10 cellular contexts compared by ENCODE assay signal in genomic region chr15:92989469-92989868, GRCh38.
A peak's percentile ranks its signal among the peaks of the same experiment; 100 is the strongest.
DNase-seq lines count a peak whose midpoint lies in the region; ATAC-seq and TF ChIP-seq lines count a peak whose summit lies in the region.
"Had no signal": no experiment of that assay in that cellular context is flagged by ENCODE, and none has a peak within 500 bp of the region (broad histone marks: within the 10 kb centered on the region; RNA-seq: fewer than 3 reads in every experiment).

No MANE protein-coding gene starts in this region.

- peak overlapping the region; percentile 25 for H3K27ac Mint-ChIP-seq in nephron progenitor cell
- H3K27ac Mint-ChIP-seq in activated T-helper 2 cell treated with anti-CD3 and anti-CD28 coated beads, Interferon-gamma antibody, Interleukin-2, Interleukin-4, amounts not matched to agents 10 μg/mL and 5 μg/mL and 100 μg/mL, durations not matched to agents 14 hours and 24 hours and 36 hours = no peak overlapping the region

- no peaks in the 10 kb centered on the region for H3K27me3 Mint-ChIP-seq in nephron progenitor cell (ENCODE audit: low read depth, poor library complexity)
- H3K27me3 Mint-ChIP-seq in activated T-helper 2 cell treated with anti-CD3 and anti-CD28 coated beads, Interferon-gamma antibody, Interleukin-2, Interleukin-4, amounts not matched to agents 10 μg/mL and 5 μg/mL and 100 μg/mL, durations not matched to agents 14 hours and 24 hours and 36 hours (ENCODE audit: low read depth) = no peaks in the 10 kb centered on the region

- ATAC-seq in GM21529 (IDR thresholded peaks at IDR 0.05; ENCODE audit: unreplicated experiment) (peak; percentile 73), HG03460 (IDR thresholded peaks at IDR 0.05; ENCODE audit: unreplicated experiment) (peak; percentile 81)

- DNase-seq in NOMO-1 (lab: John Stamatoyannopoulos, UW; ENCODE audit: unreplicated experiment in 2 of 2) (peak; percentile 3 to 40), NOMO-1 treated with dmso at 0.1 percent for 144 hours (lab: John Stamatoyannopoulos, UW; ENCODE audit: unreplicated experiment) (no peak), nephron progenitor cell (no peak), globus pallidus (ENCODE audit: low spot score) (no peak), islet precursor cell (no peak)
- no peak for DNase-seq in activated T-helper 2 cell treated with anti-CD3 and anti-CD28 coated beads, Interferon-gamma antibody, Interleukin-2, Interleukin-4, amounts not matched to agents 10 μg/mL and 5 μg/mL and 100 μg/mL, durations not matched to agents 14 hours and 24 hours and 36 hours (ENCODE audit: low spot score)
- DNase-seq: activated CD4-positive, alpha-beta T cell treated with anti-CD3 and anti-CD28 coated beads for 1 hour; stimulated activated CD4-positive, alpha-beta T cell treated with anti-CD3 and anti-CD28 coated beads, Interleukin-2, amount 100 ng/mL, for 24 hours had no signal

- no peaks in the 10 kb centered on the region for H3K9me3 Mint-ChIP-seq in nephron progenitor cell
- H3K9me3 Mint-ChIP-seq in activated T-helper 2 cell treated with anti-CD3 and anti-CD28 coated beads, Interferon-gamma antibody, Interleukin-2, Interleukin-4, amounts not matched to agents 10 μg/mL and 5 μg/mL and 100 μg/mL, durations not matched to agents 14 hours and 24 hours and 36 hours = no peaks in the 10 kb centered on the region

- H3K36me3 Mint-ChIP-seq in nephron progenitor cell (ENCODE audit: low read depth) = peaks cover 80% of the 10 kb centered on the region
- peaks cover 70% of the 10 kb centered on the region for H3K36me3 Mint-ChIP-seq in activated T-helper 2 cell treated with anti-CD3 and anti-CD28 coated beads, Interferon-gamma antibody, Interleukin-2, Interleukin-4, amounts not matched to agents 10 μg/mL and 5 μg/mL and 100 μg/mL, durations not matched to agents 14 hours and 24 hours and 36 hours (ENCODE audit: low read depth)

- intact Hi-C loops in activated T-helper 2 cell treated with anti-CD3 and anti-CD28 coated beads, Interferon-gamma antibody, Interleukin-2, Interleukin-4, amounts not matched to agents 10 μg/mL and 5 μg/mL and 100 μg/mL, durations not matched to agents 14 hours and 24 hours and 36 hours (cut with micrococcal nuclease) = no loop called here

- TF ChIP-seq CTCF in nephron progenitor cell (IDR thresholded peaks at IDR 0.05) = no peak

- no peaks in the 10 kb centered on the region for H3K4me1 Mint-ChIP-seq in nephron progenitor cell
- no peaks in the 10 kb centered on the region for H3K4me1 Mint-ChIP-seq in activated T-helper 2 cell treated with anti-CD3 and anti-CD28 coated beads, Interferon-gamma antibody, Interleukin-2, Interleukin-4, amounts not matched to agents 10 μg/mL and 5 μg/mL and 100 μg/mL, durations not matched to agents 14 hours and 24 hours and 36 hours (ENCODE audit: low read depth)

- H3K4me3 Mint-ChIP-seq in nephron progenitor cell = no peak overlapping the region
- H3K4me3 Mint-ChIP-seq in activated T-helper 2 cell treated with anti-CD3 and anti-CD28 coated beads, Interferon-gamma antibody, Interleukin-2, Interleukin-4, amounts not matched to agents 10 μg/mL and 5 μg/mL and 100 μg/mL, durations not matched to agents 14 hours and 24 hours and 36 hours (ENCODE audit: low read depth) = no peak overlapping the region

Comparison
In these comparisons a context has a peak if more than half of its experiments do, and no peak if none do; other contexts are left out.
1. DNase-seq: peak in NOMO-1 (2 of 2); none in NOMO-1 treated with dmso at 0.1 percent for 144 hours (single experiment), nephron progenitor cell (single experiment), activated T-helper 2 cell treated with anti-CD3 and anti-CD28 coated beads, Interferon-gamma antibody, Interleukin-2, Interleukin-4, amounts not matched to agents 10 μg/mL and 5 μg/mL and 100 μg/mL, durations not matched to agents 14 hours and 24 hours and 36 hours (single experiment), globus pallidus (single experiment) and islet precursor cell (single experiment).